1 cellular context compared by ENCODE assay signal in the genomic region with DNA sequence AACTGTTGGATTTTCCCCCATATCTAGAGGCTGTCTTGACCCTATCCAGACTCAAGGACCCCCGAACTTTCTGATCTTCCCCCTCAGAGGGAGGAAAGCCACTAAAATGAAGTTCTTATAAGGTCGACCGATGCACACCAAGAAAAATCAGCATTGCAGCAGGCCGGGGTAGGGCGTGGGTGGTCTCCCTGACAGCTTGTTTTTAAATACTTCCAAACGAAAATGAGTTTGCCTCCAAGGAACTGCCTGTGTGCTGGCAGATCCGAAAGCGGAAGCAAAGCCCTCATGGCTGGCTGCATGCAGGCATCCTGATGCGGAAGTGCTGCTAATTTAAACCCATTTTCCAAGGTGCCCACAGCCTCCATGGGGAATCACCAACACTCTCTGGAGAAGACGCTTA.
TF ChIP-seq lines count a peak whose summit lies in the region.

No MANE protein-coding gene starts in this region.

TF ChIP-seq in GM23338, 12 proteins besides CTCF, POLR2A, EP300 and RAD21 (continued from another document):
- TF ChIP-seq, protein P1, sequence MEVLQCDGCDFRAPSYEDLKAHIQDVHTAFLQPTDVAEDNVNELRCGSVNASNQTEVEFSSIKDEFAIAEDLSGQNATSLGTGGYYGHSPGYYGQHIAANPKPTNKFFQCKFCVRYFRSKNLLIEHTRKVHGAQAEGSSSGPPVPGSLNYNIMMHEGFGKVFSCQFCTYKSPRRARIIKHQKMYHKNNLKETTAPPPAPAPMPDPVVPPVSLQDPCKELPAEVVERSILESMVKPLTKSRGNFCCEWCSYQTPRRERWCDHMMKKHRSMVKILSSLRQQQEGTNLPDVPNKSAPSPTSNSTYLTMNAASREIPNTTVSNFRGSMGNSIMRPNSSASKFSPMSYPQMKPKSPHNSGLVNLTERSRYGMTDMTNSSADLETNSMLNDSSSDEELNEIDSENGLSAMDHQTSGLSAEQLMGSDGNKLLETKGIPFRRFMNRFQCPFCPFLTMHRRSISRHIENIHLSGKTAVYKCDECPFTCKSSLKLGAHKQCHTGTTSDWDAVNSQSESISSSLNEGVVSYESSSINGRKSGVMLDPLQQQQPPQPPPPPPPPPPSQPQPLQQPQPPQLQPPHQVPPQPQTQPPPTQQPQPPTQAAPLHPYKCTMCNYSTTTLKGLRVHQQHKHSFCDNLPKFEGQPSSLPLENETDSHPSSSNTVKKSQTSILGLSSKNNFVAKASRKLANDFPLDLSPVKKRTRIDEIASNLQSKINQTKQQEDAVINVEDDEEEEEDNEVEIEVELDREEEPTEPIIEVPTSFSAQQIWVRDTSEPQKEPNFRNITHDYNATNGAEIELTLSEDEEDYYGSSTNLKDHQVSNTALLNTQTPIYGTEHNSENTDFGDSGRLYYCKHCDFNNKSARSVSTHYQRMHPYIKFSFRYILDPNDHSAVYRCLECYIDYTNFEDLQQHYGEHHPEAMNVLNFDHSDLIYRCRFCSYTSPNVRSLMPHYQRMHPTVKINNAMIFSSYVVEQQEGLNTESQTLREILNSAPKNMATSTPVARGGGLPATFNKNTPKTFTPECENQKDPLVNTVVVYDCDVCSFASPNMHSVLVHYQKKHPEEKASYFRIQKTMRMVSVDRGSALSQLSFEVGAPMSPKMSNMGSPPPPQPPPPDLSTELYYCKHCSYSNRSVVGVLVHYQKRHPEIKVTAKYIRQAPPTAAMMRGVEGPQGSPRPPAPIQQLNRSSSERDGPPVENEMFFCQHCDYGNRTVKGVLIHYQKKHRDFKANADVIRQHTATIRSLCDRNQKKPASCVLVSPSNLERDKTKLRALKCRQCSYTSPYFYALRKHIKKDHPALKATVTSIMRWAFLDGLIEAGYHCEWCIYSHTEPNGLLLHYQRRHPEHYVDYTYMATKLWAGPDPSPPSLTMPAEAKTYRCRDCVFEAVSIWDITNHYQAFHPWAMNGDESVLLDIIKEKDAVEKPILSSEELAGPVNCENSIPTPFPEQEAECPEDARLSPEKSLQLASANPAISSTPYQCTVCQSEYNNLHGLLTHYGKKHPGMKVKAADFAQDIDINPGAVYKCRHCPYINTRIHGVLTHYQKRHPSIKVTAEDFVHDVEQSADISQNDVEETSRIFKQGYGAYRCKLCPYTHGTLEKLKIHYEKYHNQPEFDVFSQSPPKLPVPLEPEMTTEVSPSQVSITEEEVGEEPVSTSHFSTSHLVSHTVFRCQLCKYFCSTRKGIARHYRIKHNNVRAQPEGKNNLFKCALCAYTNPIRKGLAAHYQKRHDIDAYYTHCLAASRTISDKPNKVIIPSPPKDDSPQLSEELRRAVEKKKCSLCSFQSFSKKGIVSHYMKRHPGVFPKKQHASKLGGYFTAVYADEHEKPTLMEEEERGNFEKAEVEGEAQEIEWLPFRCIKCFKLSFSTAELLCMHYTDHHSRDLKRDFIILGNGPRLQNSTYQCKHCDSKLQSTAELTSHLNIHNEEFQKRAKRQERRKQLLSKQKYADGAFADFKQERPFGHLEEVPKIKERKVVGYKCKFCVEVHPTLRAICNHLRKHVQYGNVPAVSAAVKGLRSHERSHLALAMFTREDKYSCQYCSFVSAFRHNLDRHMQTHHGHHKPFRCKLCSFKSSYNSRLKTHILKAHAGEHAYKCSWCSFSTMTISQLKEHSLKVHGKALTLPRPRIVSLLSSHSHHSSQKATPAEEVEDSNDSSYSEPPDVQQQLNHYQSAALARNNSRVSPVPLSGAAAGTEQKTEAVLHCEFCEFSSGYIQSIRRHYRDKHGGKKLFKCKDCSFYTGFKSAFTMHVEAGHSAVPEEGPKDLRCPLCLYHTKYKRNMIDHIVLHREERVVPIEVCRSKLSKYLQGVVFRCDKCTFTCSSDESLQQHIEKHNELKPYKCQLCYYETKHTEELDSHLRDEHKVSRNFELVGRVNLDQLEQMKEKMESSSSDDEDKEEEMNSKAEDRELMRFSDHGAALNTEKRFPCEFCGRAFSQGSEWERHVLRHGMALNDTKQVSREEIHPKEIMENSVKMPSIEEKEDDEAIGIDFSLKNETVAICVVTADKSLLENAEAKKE (CRISPR knock-in tag; IDR thresholded peaks at IDR 0.05): no peak
